Comparison of ENCODE assay signal across 27 cellular contexts in genomic region chr1:118744420-118744819, GRCh38.
"Had no signal": no experiment of that assay in that cellular context is flagged by ENCODE, and none has a peak within 500 bp of the region (broad histone marks: within the 10 kb centered on the region; RNA-seq: fewer than 3 reads in every experiment).

No MANE protein-coding gene starts in this region.

- H3K4me1 ChIP-seq: left lung, lower lobe of right lung, parathyroid adenoma, spleen, suprapubic skin, upper lobe of right lung had no signal

- H3K9me3 ChIP-seq: left lung, lower lobe of right lung, suprapubic skin, thoracic aorta, upper lobe of right lung had no signal

- H3K27ac Mint-ChIP-seq: immature natural killer cell; naive thymus-derived CD4-positive, alpha-beta T cell; natural killer cell treated with Interleukin-12 subunit alpha and Interleukin-12 subunit beta and Interleukin-15 and Interleukin-18, amount 100 ng/mL, for 72 hours; stimulated activated effector memory CD8-positive, alpha-beta T cell treated with anti-CD3 and anti-CD28 coated beads, Interleukin-12 subunit alpha, Interleukin-12 subunit beta, amount 100 ng/mL, for 72 hours; stimulated activated naive CD8-positive, alpha-beta T cell treated with anti-CD3 and anti-CD28 coated beads, Interleukin-15, Interleukin-2, amounts not matched to agents 100 ng/mL and 50 ng/mL, for 24 hours had no signal

- H3K27ac ChIP-seq: left lung, lower lobe of right lung, parathyroid adenoma, spleen, suprapubic skin, thoracic aorta, tibial artery, upper lobe of right lung had no signal

- H3K36me3 ChIP-seq: left lung, lower lobe of right lung, spleen, suprapubic skin, thoracic aorta, tibial artery, upper lobe of right lung had no signal

- H3K4me1 Mint-ChIP-seq: immature natural killer cell; naive thymus-derived CD4-positive, alpha-beta T cell; neural crest cell; stimulated activated effector memory CD8-positive, alpha-beta T cell treated with anti-CD3 and anti-CD28 coated beads, Interleukin-12 subunit alpha, Interleukin-12 subunit beta, amount 100 ng/mL, for 72 hours had no signal

- H3K4me3 ChIP-seq: left lung, lower lobe of right lung, spleen, suprapubic skin, thoracic aorta, tibial artery, upper lobe of right lung had no signal

- H3K79me2 ChIP-seq: parathyroid adenoma had no signal

- ATAC-seq: left colon; left lung; lower lobe of right lung; naive thymus-derived CD4-positive, alpha-beta T cell; natural killer cell treated with Interleukin-12 subunit alpha and Interleukin-12 subunit beta and Interleukin-15 and Interleukin-18, amount 100 ng/mL, for 72 hours; right cardiac atrium; sciatic nerve; stimulated activated effector memory CD8-positive, alpha-beta T cell treated with anti-CD3 and anti-CD28 coated beads, Interleukin-12 subunit alpha, Interleukin-12 subunit beta, amount 100 ng/mL, for 72 hours; upper lobe of right lung had no signal

- H3K4me3 Mint-ChIP-seq: immature natural killer cell; naive thymus-derived CD4-positive, alpha-beta T cell; natural killer cell treated with Interleukin-12 subunit alpha and Interleukin-12 subunit beta and Interleukin-15 and Interleukin-18, amount 100 ng/mL, for 72 hours; neural crest cell; stimulated activated effector memory CD8-positive, alpha-beta T cell treated with anti-CD3 and anti-CD28 coated beads, Interleukin-12 subunit alpha, Interleukin-12 subunit beta, amount 100 ng/mL, for 72 hours; stimulated activated naive CD8-positive, alpha-beta T cell treated with anti-CD3 and anti-CD28 coated beads, Interleukin-15, Interleukin-2, amounts not matched to agents 100 ng/mL and 50 ng/mL, for 24 hours had no signal

- H3K27me3 ChIP-seq: left lung, spleen, suprapubic skin, tibial artery, upper lobe of right lung had no signal

- H3K36me3 Mint-ChIP-seq: immature natural killer cell; naive thymus-derived CD4-positive, alpha-beta T cell; natural killer cell treated with Interleukin-12 subunit alpha and Interleukin-12 subunit beta and Interleukin-15 and Interleukin-18, amount 100 ng/mL, for 72 hours; stimulated activated effector memory CD8-positive, alpha-beta T cell treated with anti-CD3 and anti-CD28 coated beads, Interleukin-12 subunit alpha, Interleukin-12 subunit beta, amount 100 ng/mL, for 72 hours had no signal

- H3K9ac ChIP-seq: parathyroid adenoma had no signal

- DNase-seq: hippocampal formation; immature natural killer cell; kidney; left colon; left lung; lower lobe of right lung; mammary epithelial cell; mesenchymal stem cell; naive thymus-derived CD4-positive, alpha-beta T cell; nucleus accumbens; retina; right cardiac atrium; small intestine; spleen; stimulated activated CD4-positive, alpha-beta T cell treated with anti-CD3 and anti-CD28 coated beads, Interleukin-4, amount 100 ng/mL, for 24 hours; stimulated activated naive CD4-positive, alpha-beta T cell; tibial artery; trophoblast cell; upper lobe of right lung had no signal

- H2AFZ ChIP-seq: parathyroid adenoma had no signal

- H3K9me3 Mint-ChIP-seq: neural crest cell had no signal

- H3K27me3 Mint-ChIP-seq: naive thymus-derived CD4-positive, alpha-beta T cell; natural killer cell treated with Interleukin-12 subunit alpha and Interleukin-12 subunit beta and Interleukin-15 and Interleukin-18, amount 100 ng/mL, for 72 hours; stimulated activated naive CD8-positive, alpha-beta T cell treated with anti-CD3 and anti-CD28 coated beads, Interleukin-15, Interleukin-2, amounts not matched to agents 100 ng/mL and 50 ng/mL, for 24 hours had no signal
